Comparison of ENCODE assay signal across 11 cellular contexts in genomic region chr11:33266418-33267215, GRCh38. TPM values are rescaled to one million over a fixed set of nuclear protein-coding genes. Genes with fewer than 3 reads are reported as not detected.
DNase-seq lines count a peak whose midpoint lies in the region; ATAC-seq and TF ChIP-seq lines count a peak whose summit lies in the region.
"Had no signal": no experiment of that assay in that cellular context is flagged by ENCODE, and none has a peak within 500 bp of the region (broad histone marks: within the 10 kb centered on the region; RNA-seq: fewer than 3 reads in every experiment).

No MANE protein-coding gene starts in this region.

- TF ChIP-seq POLR2A in gastroesophageal sphincter (IDR thresholded peaks at IDR 0.05), result no peak
- TF ChIP-seq POLR2A in gastrocnemius medialis (IDR thresholded peaks at IDR 0.05), result no peak

- H3K9me3 Mint-ChIP-seq in activated CD4-positive, alpha-beta T cell treated with anti-CD3 and anti-CD28 coated beads for 36 hours (ENCODE audit: low read depth), result no peaks in the 10 kb centered on the region
- H3K9me3 Mint-ChIP-seq: activated CD4-positive, alpha-beta memory T cell treated with anti-CD3 and anti-CD28 coated beads, Interleukin-2, amount 10 ng/mL, durations not matched to agents 7 days and 5 days; central memory CD8-positive, alpha-beta T cell had no signal

- H3K9me3 ChIP-seq in HEK293 (ENCODE audit: control insufficient read depth, insufficient read depth, low read depth, low read length), result no peaks in the 10 kb centered on the region
- no peaks in the 10 kb centered on the region for H3K9me3 ChIP-seq in T-helper 17 cell (ENCODE audit: control insufficient read depth, low read length, poor library complexity, severe bottlenecking)
- no peaks in the 10 kb centered on the region for H3K9me3 ChIP-seq in gastroesophageal sphincter
- no peaks in the 10 kb centered on the region for H3K9me3 ChIP-seq in gastrocnemius medialis

- in situ Hi-C loops in gastrocnemius medialis (cut with MboI; ENCODE audit: low sequenced_read_pairs in 4 of 4), result loop anchor here in 1 of 4 donors (25.0 kb wide), 1 partner anchor 421 kb away; no protein-coding TSS in a partner anchor

- no peak for ATAC-seq in T-helper 17 cell
- peak; percentile 53 for ATAC-seq in gastroesophageal sphincter
- no peak for ATAC-seq in gastrocnemius medialis
- ATAC-seq in activated CD4-positive, alpha-beta T cell treated with anti-CD3 and anti-CD28 coated beads for 36 hours, result no peak
- ATAC-seq in GM18868 (IDR thresholded peaks at IDR 0.05; ENCODE audit: unreplicated experiment), result no peak
- ATAC-seq in GM21786 (IDR thresholded peaks at IDR 0.05; ENCODE audit: unreplicated experiment), result no peak

- no peak for TF ChIP-seq EP300 in gastroesophageal sphincter (IDR thresholded peaks at IDR 0.05)

- H3K36me3 ChIP-seq in HEK293 (ENCODE audit: control insufficient read depth in 2 of 2, insufficient read depth in 1 of 2, low read length in 2 of 2) (no peaks in the 10 kb centered on the region; a peak in 1 of 3 replicates), gastroesophageal sphincter (no peaks in the 10 kb centered on the region), gastrocnemius medialis (no peaks in the 10 kb centered on the region)

- CTCF ChIA-PET in HEK293 (lab: Yijun Ruan, JAX), result no interaction called here
- CTCF ChIA-PET in activated CD4-positive, alpha-beta T cell treated with anti-CD3 and anti-CD28 coated beads for 36 hours (lab: Charles Lee), result interaction anchor here (1.8 kb wide), 1 partner anchor 12 kb away, joined by 9 read pairs; no protein-coding TSS in a partner anchor

- WGBS in gastroesophageal sphincter (ENCODE audit: low coverage in 1 of 2), 2 donors, result 30 to 39% methylated on average over 6 of the region's 8 CpGs

- intact Hi-C loops in gastrocnemius medialis (cut with DNase I; ENCODE audit: low total_unique reads), result no loop called here
- intact Hi-C loops in activated CD4-positive, alpha-beta T cell treated with anti-CD3 and anti-CD28 coated beads for 36 hours (cut with DNase I, micrococcal nuclease), result no loop called here

- H3K4me1 Mint-ChIP-seq in T-helper 17 cell, result peaks cover 34% of the 10 kb centered on the region
- peaks cover 27% of the 10 kb centered on the region for H3K4me1 Mint-ChIP-seq in activated CD4-positive, alpha-beta T cell treated with anti-CD3 and anti-CD28 coated beads for 36 hours

- H3K4me3 ChIP-seq in HEK293 (ENCODE audit: low read depth, low read length) (no peak overlapping the region), gastroesophageal sphincter (no peak overlapping the region), gastrocnemius medialis (no peak overlapping the region)
- H3K4me3 ChIP-seq: skin epidermis had no signal

- H3K4me1 ChIP-seq in HEK293 (ENCODE audit: control insufficient read depth, insufficient read depth, low read length) (peaks cover 10% of the 10 kb centered on the region), gastroesophageal sphincter (peaks cover 21 to 100% (median 61%) of the 10 kb centered on the region in 3 donors), gastrocnemius medialis (peaks cover 85 to 93% of the 10 kb centered on the region in 2 donors)

- peaks cover 3% of the 10 kb centered on the region for H3K36me3 Mint-ChIP-seq in T-helper 17 cell (ENCODE audit: low read depth)
- H3K36me3 Mint-ChIP-seq in activated CD4-positive, alpha-beta T cell treated with anti-CD3 and anti-CD28 coated beads for 36 hours (ENCODE audit: low read depth), result no peaks in the 10 kb centered on the region

- peak overlapping the region; percentile 4 for H3K27ac Mint-ChIP-seq in T-helper 17 cell
- H3K27ac Mint-ChIP-seq in activated CD4-positive, alpha-beta T cell treated with anti-CD3 and anti-CD28 coated beads for 36 hours, result no peak overlapping the region
- H3K27ac Mint-ChIP-seq: activated CD4-positive, alpha-beta memory T cell treated with anti-CD3 and anti-CD28 coated beads, Interleukin-2, amount 10 ng/mL, durations not matched to agents 7 days and 5 days had no signal

- DNase-seq in T-helper 17 cell (no peak), gastrocnemius medialis (no peak)
- no peak for DNase-seq in activated CD4-positive, alpha-beta T cell treated with anti-CD3 and anti-CD28 coated beads for 36 hours
- DNase-seq in activated CD4-positive, alpha-beta T cell treated with anti-CD3 and anti-CD28 coated beads, Interleukin-2, amount 50 U/mL, for 1 hour, result no peak
- DNase-seq: activated CD4-positive, alpha-beta memory T cell treated with anti-CD3 and anti-CD28 coated beads, Interleukin-2, amount 10 ng/mL, durations not matched to agents 7 days and 5 days had no signal

- POLR2A ChIA-PET in HEK293 (lab: Yijun Ruan, JAX), result interaction anchor here (0.7 kb wide), 1 partner anchor 140 kb away, joined by 6 read pairs; no protein-coding TSS in a partner anchor
- POLR2A ChIA-PET in activated CD4-positive, alpha-beta T cell treated with anti-CD3 and anti-CD28 coated beads for 36 hours (lab: Charles Lee), result interaction anchor here (0.6 kb wide), 1 partner anchor 8 kb away, joined by 3 read pairs; no protein-coding TSS in a partner anchor

- no peak for TF ChIP-seq CTCF in HEK293 (tag by site-specific recombination; IDR thresholded peaks at IDR 0.05)
- no peak for TF ChIP-seq CTCF in gastroesophageal sphincter (IDR thresholded peaks at IDR 0.05)
- no peak for TF ChIP-seq CTCF in gastrocnemius medialis (IDR thresholded peaks at IDR 0.05 in 4 of 5, conservative IDR thresholded peaks at IDR 0.05 in 1 of 5)

- peak overlapping the region; percentile 38 for H3K27ac ChIP-seq in HEK293 (ENCODE audit: extremely low read depth, low read depth, low read length)
- H3K27ac ChIP-seq in gastroesophageal sphincter, result peak overlapping the region in 2 of 4 donors; percentile 28 to 36
- peak overlapping the region; percentile 54 to 74 (median 62) for H3K27ac ChIP-seq in gastrocnemius medialis

- H3K27me3 ChIP-seq in gastroesophageal sphincter (no peaks in the 10 kb centered on the region), gastrocnemius medialis (no peaks in the 10 kb centered on the region)

- no peak overlapping the region for H3K4me3 Mint-ChIP-seq in T-helper 17 cell
- no peak overlapping the region for H3K4me3 Mint-ChIP-seq in activated CD4-positive, alpha-beta T cell treated with anti-CD3 and anti-CD28 coated beads for 36 hours
- H3K4me3 Mint-ChIP-seq: activated CD4-positive, alpha-beta memory T cell treated with anti-CD3 and anti-CD28 coated beads, Interleukin-2, amount 10 ng/mL, durations not matched to agents 7 days and 5 days; central memory CD8-positive, alpha-beta T cell had no signal

- H3K27me3 Mint-ChIP-seq in T-helper 17 cell, result no peaks in the 10 kb centered on the region
- no peaks in the 10 kb centered on the region for H3K27me3 Mint-ChIP-seq in activated CD4-positive, alpha-beta T cell treated with anti-CD3 and anti-CD28 coated beads for 36 hours
- H3K27me3 Mint-ChIP-seq: activated CD4-positive, alpha-beta memory T cell treated with anti-CD3 and anti-CD28 coated beads, Interleukin-2, amount 10 ng/mL, durations not matched to agents 7 days and 5 days; central memory CD8-positive, alpha-beta T cell had no signal

TF ChIP-seq in HEK293, 187 proteins besides CTCF, POLR2A, EP300 and RAD21 (continues in another document):
- TF ChIP-seq ZNF18 (tag by site-specific recombination; IDR thresholded peaks at IDR 0.05) (no peak), ZBTB8A (tag by site-specific recombination; IDR thresholded peaks at IDR 0.05) (0 out of 2 replicates have a peak, but pooled peaks have one; percentile 11), ZNF449 (tag by site-specific recombination; IDR thresholded peaks at IDR 0.05) (no peak), PRDM6 (tag by site-specific recombination; IDR thresholded peaks at IDR 0.05) (peak; percentile 97), ZNF169 (tag by site-specific recombination; IDR thresholded peaks at IDR 0.05) (no peak), ZNF624 (tag by site-specific recombination; IDR thresholded peaks at IDR 0.05) (no peak), KLF1 (tag by site-specific recombination; IDR thresholded peaks at IDR 0.05) (no peak), ZNF223 (tag by site-specific recombination; IDR thresholded peaks at IDR 0.05) (no peak)

RNA-seq across cellular contexts. Expression of gene HIPK3, which starts 9.4 kb away (rescaled TPM):
- total RNA-seq in T-helper 17 cell (10 to 100 TPM; 59.7 to 64.1 TPM), gastroesophageal sphincter (100 to 1,000 TPM; 292 to 331 (median 308) TPM), gastrocnemius medialis (100 to 1,000 TPM in 2 of 4 donors, 10 to 100 TPM in 2; 85.2 to 283 (median 126) TPM)
- total RNA-seq in activated CD4-positive, alpha-beta T cell treated with anti-CD3 and anti-CD28 coated beads for 36 hours, result 10 to 100 TPM; 25.7 to 26.8 TPM
